Comparison of ENCODE assay signal across 21 cellular contexts in genomic region chr22:37708580-37709444, GRCh38. TPM values are rescaled to one million over a fixed set of nuclear protein-coding genes. Genes with fewer than 3 reads are reported as not detected.
DNase-seq lines count a peak whose midpoint lies in the region; ATAC-seq and TF ChIP-seq lines count a peak whose summit lies in the region.
"Had no signal": no experiment of that assay in that cellular context is flagged by ENCODE, and none has a peak within 500 bp of the region (broad histone marks: within the 10 kb centered on the region; RNA-seq: fewer than 3 reads in every experiment).

No MANE protein-coding gene starts in this region.

- peak overlapping the region in 6 of 11 experiments; percentile 26 to 63 (median 48); a peak in 10 of 22 replicates for H3K9ac ChIP-seq in BLaER1 treated with 17β-estradiol and CSF1 and Interleukin-3, amounts not matched to agents 10 nM and 100 nM

- 70 to 77% methylated on average over 6 to 9 of the region's 25 CpGs for WGBS in gastroesophageal sphincter (ENCODE audit: low coverage in 1 of 2), 2 donors
- WGBS in lung, 2 donors, result 64 to 69% methylated on average over 25 of the region's 25 CpGs

- no peak for TF ChIP-seq POLR2A in gastroesophageal sphincter (IDR thresholded peaks at IDR 0.05)

- no peak for TF ChIP-seq EP300 in gastroesophageal sphincter (IDR thresholded peaks at IDR 0.05)

- peaks cover 10 to 41% (median 33%) of the 10 kb centered on the region in 10 experiments for H3K4me1 ChIP-seq in BLaER1 treated with 17β-estradiol and CSF1 and Interleukin-3, amounts not matched to agents 10 nM and 100 nM
- H3K4me1 ChIP-seq in gastroesophageal sphincter, result peaks cover 0 to 4% (median 0%) of the 10 kb centered on the region in 3 donors
- H3K4me1 ChIP-seq in lung (ENCODE audit: control insufficient read depth in 2 of 2, insufficient read depth in 2 of 2, low read length in 2 of 2), result peaks cover 0 to 3% of the 10 kb centered on the region in 2 donors
- H3K4me1 ChIP-seq: colonic mucosa, foreskin keratinocyte, prostate gland had no signal

- no peak for TF ChIP-seq CTCF in gastroesophageal sphincter (IDR thresholded peaks at IDR 0.05)
- TF ChIP-seq CTCF in lung (IDR thresholded peaks at IDR 0.05; ENCODE audit: control extremely low read depth, extremely low read depth), result no peak

- no peaks in the 10 kb centered on the region for H3K27me3 ChIP-seq in BLaER1 treated with 17β-estradiol and CSF1 and Interleukin-3, amounts not matched to agents 10 nM and 100 nM
- no peaks in the 10 kb centered on the region for H3K27me3 ChIP-seq in gastroesophageal sphincter
- H3K27me3 ChIP-seq in lung (ENCODE audit: control insufficient read depth, insufficient read depth), result no peaks in the 10 kb centered on the region
- H3K27me3 ChIP-seq: colonic mucosa, foreskin keratinocyte had no signal

- H3K4me3 ChIP-seq in BLaER1 treated with 17β-estradiol and CSF1 and Interleukin-3, amounts not matched to agents 10 nM and 100 nM, result no peak overlapping the region
- H3K4me3 ChIP-seq in gastroesophageal sphincter (no peak overlapping the region), lung (no peak overlapping the region)
- H3K4me3 ChIP-seq: colonic mucosa, prostate gland, thoracic aorta had no signal

- H3K27ac ChIP-seq in BLaER1 treated with 17β-estradiol and CSF1 and Interleukin-3, amounts not matched to agents 10 nM and 100 nM, result peak overlapping the region in 10 of 11 experiments; percentile 9 to 65 (median 50); a peak in 18 of 22 replicates
- H3K27ac ChIP-seq in gastroesophageal sphincter (no peak overlapping the region), lung (ENCODE audit: low read depth in 1 of 2, low read length in 1 of 2) (peak overlapping the region in 1 of 2 donors; percentile 9)
- H3K27ac ChIP-seq: colonic mucosa, epithelial cell of prostate, foreskin keratinocyte, prostate gland, thoracic aorta had no signal

- ATAC-seq in gastroesophageal sphincter, result peak; percentile 50
- ATAC-seq in lung (ENCODE audit: insufficient read depth, low FRiP score), result peak; percentile 41
- no peak for ATAC-seq in GM19351 (IDR thresholded peaks at IDR 0.05; ENCODE audit: unreplicated experiment)
- ATAC-seq: foreskin keratinocyte, natural killer cell, T-helper 17 cell, WTC11 had no signal

- no peaks in the 10 kb centered on the region; a peak in 1 of 22 replicates for H4K20me1 ChIP-seq in BLaER1 treated with 17β-estradiol and CSF1 and Interleukin-3, amounts not matched to agents 10 nM and 100 nM

- no peaks in the 10 kb centered on the region for H3K9me3 ChIP-seq in BLaER1 treated with 17β-estradiol and CSF1 and Interleukin-3, amounts not matched to agents 10 nM and 100 nM (replicated peaks in 1 of 11)
- H3K9me3 ChIP-seq in gastroesophageal sphincter (no peaks in the 10 kb centered on the region), lung (ENCODE audit: control insufficient read depth in 2 of 2, insufficient read depth in 1 of 2, low read length in 1 of 2) (no peaks in the 10 kb centered on the region)
- H3K9me3 ChIP-seq: colonic mucosa, prostate gland, thoracic aorta had no signal

- peak; percentile 74 for DNase-seq in NCI-H2107 (lab: John Stamatoyannopoulos, UW)
- DNase-seq in lung (ENCODE audit: low spot score), result no peak
- DNase-seq in COLO668 (lab: John Stamatoyannopoulos, UW; ENCODE audit: unreplicated experiment), result no peak
- no peak for DNase-seq in NCI-H1436 (lab: John Stamatoyannopoulos, UW)
- DNase-seq in EL, result no peak
- DNase-seq: activated naive CD8-positive, alpha-beta T cell treated with anti-CD3 and anti-CD28 coated beads for 36 hours; colonic mucosa; foreskin keratinocyte; natural killer cell; NCI-H1417 treated with DMSO at 0.1 percent for 48 hours; NCI-H446 treated with DMSO at 0.1 percent for 48 hours; SIG-M5; stimulated activated CD4-positive, alpha-beta T cell treated with anti-CD3 and anti-CD28 coated beads, Interleukin-12 subunit alpha, Interleukin-12 subunit beta, amount 100 ng/mL, for 4 hours; T-helper 17 cell had no signal

- H3K36me3 ChIP-seq in BLaER1 treated with 17β-estradiol and CSF1 and Interleukin-3, amounts not matched to agents 10 nM and 100 nM, result peaks cover 0 to 62% (median 27%) of the 10 kb centered on the region in 11 experiments; a peak in 15 of 22 replicates
- H3K36me3 ChIP-seq in gastroesophageal sphincter, result no peaks in the 10 kb centered on the region
- H3K36me3 ChIP-seq in lung (ENCODE audit: control insufficient read depth in 2 of 2, insufficient read depth in 2 of 2, low read length in 2 of 2), result no peaks in the 10 kb centered on the region
- H3K36me3 ChIP-seq: colonic mucosa, prostate gland, thoracic aorta had no signal

- H3K4me2 ChIP-seq in BLaER1 treated with 17β-estradiol and CSF1 and Interleukin-3, amounts not matched to agents 10 nM and 100 nM, result peak overlapping the region in 7 of 11 experiments; percentile 4 to 71 (median 54); a peak in 11 of 22 replicates

RNA-seq across cellular contexts. Expression of gene TRIOBP, which starts 12.0 kb away (rescaled TPM):
- 100 to 1,000 TPM; 128 to 234 (median 137) TPM for total RNA-seq in gastroesophageal sphincter
- total RNA-seq in lung, result 100 to 1,000 TPM in 1 of 2 donors, 10 to 100 TPM in 1; 99.3 to 105 TPM
- 10 to 100 TPM; 37.1 to 70.7 TPM for polyA plus RNA-seq in lung

RNA-seq across cellular contexts. Expression of gene NOL12, which starts 22.7 kb away (rescaled TPM):
- total RNA-seq in gastroesophageal sphincter (10 to 100 TPM; 16.3 to 29.1 (median 20.2) TPM), lung (10 to 100 TPM; 14.5 to 27.4 TPM)
- 10 to 100 TPM; 31.5 to 37.0 TPM for polyA plus RNA-seq in lung

RNA-seq across cellular contexts. Expression of gene LGALS1, which starts 33.4 kb away (rescaled TPM):
- total RNA-seq in gastroesophageal sphincter (1,000 to 10,000 TPM in 3 of 4 donors, 100 to 1,000 TPM in 1; 747 to 1,092 (median 1,059) TPM), lung (100 to 1,000 TPM; 347 to 797 TPM)
- 1,000 to 10,000 TPM; 1,097 to 1,622 TPM for polyA plus RNA-seq in lung

RNA-seq across cellular contexts. Expression of gene PDXP, which starts 50.3 kb away (rescaled TPM):
- 10 to 100 TPM in 3 of 4 donors, 1 to 10 TPM in 1; 9.2 to 19.3 (median 17.2) TPM for total RNA-seq in gastroesophageal sphincter
- total RNA-seq in lung, result 1 to 10 TPM; 5.7 to 7.4 TPM
- 1 to 10 TPM; 4.4 to 7.3 TPM for polyA plus RNA-seq in lung

Comparison
In these comparisons a context has a peak if more than half of its experiments do, and no peak if none do; other contexts are left out.
1. H3K27ac ChIP-seq: peak in BLaER1 treated with 17β-estradiol and CSF1 and Interleukin-3, amounts not matched to agents 10 nM and 100 nM (10 of 11); none in gastroesophageal sphincter (0 of 4).